ENCODE assay signal across 18 cellular contexts in genomic region chr2:10647886-10648605, GRCh38.
"Had no signal": no experiment of that assay in that cellular context is flagged by ENCODE, and none has a peak within 500 bp of the region (broad histone marks: within the 10 kb centered on the region; RNA-seq: fewer than 3 reads in every experiment).

No MANE protein-coding gene starts in this region.

- H3K4me3 ChIP-seq: dorsolateral prefrontal cortex, lung, spleen, tibial artery, uterus had no signal

- H3K27me3 ChIP-seq: dorsolateral prefrontal cortex, spleen, tibial artery, uterus had no signal

- H3K9me3 Mint-ChIP-seq: activated naive CD8-positive, alpha-beta T cell treated with anti-CD3 and anti-CD28 coated beads, Interleukin-2, amount 10 ng/mL, durations not matched to agents 7 days and 5 days; immature natural killer cell; naive thymus-derived CD8-positive, alpha-beta T cell; stimulated activated memory B cell treated with anti-CD40 and anti-IgM and Interleukin-4, amounts not matched to agents 10 μg/mL and 1 μg/mL and 100 μg/mL, for 72 hours had no signal

- H3K4me1 ChIP-seq: spleen, tibial artery, uterus had no signal

- H3K27ac ChIP-seq: spleen, tibial artery, uterus had no signal

- H3K27ac Mint-ChIP-seq: activated naive CD8-positive, alpha-beta T cell treated with anti-CD3 and anti-CD28 coated beads, Interleukin-2, amount 10 ng/mL, durations not matched to agents 7 days and 5 days; progenitor cell of endocrine pancreas; stimulated activated memory B cell treated with anti-CD40 and anti-IgM and Interleukin-4, amounts not matched to agents 10 μg/mL and 1 μg/mL and 100 μg/mL, for 72 hours had no signal

- DNase-seq: activated CD4-positive, alpha-beta T cell treated with anti-CD3 and anti-CD28 coated beads, Interleukin-2, amount 50 U/mL, for 4 hours; activated naive CD8-positive, alpha-beta T cell treated with anti-CD3 and anti-CD28 coated beads, Interleukin-2, amount 10 ng/mL, durations not matched to agents 7 days and 5 days; activated T-cell treated with anti-CD3 and anti-CD28 coated beads, Interleukin-2, amount 50 U/mL, for 48 hours; aorta; immature natural killer cell; naive thymus-derived CD8-positive, alpha-beta T cell; nucleus accumbens; spleen; stimulated activated CD4-positive, alpha-beta T cell treated with anti-CD3 and anti-CD28 coated beads, Interleukin-1b, Interleukin-23, amount 100 ng/mL, for 48 hours; SW 1271; tibial artery; uterus had no signal

- H3K36me3 ChIP-seq: uterus had no signal

- ATAC-seq: activated CD4-positive, CD25-positive, alpha-beta regulatory T cell treated with anti-CD3 and anti-CD28 coated beads, Interleukin-2, amount 50 U/mL, for 24 hours; naive thymus-derived CD8-positive, alpha-beta T cell; sciatic nerve; stimulated activated memory B cell treated with anti-CD40 and anti-IgM and Interleukin-4, amounts not matched to agents 10 μg/mL and 1 μg/mL and 100 μg/mL, for 72 hours had no signal

- H3K4me3 Mint-ChIP-seq: activated naive CD8-positive, alpha-beta T cell treated with anti-CD3 and anti-CD28 coated beads, Interleukin-2, amount 10 ng/mL, durations not matched to agents 7 days and 5 days; immature natural killer cell; naive thymus-derived CD8-positive, alpha-beta T cell; stimulated activated memory B cell treated with anti-CD40 and anti-IgM and Interleukin-4, amounts not matched to agents 10 μg/mL and 1 μg/mL and 100 μg/mL, for 72 hours had no signal

- H3K9me3 ChIP-seq: spleen, tibial artery, uterus had no signal

- H3K27me3 Mint-ChIP-seq: activated naive CD8-positive, alpha-beta T cell treated with anti-CD3 and anti-CD28 coated beads, Interleukin-2, amount 10 ng/mL, durations not matched to agents 7 days and 5 days; naive thymus-derived CD8-positive, alpha-beta T cell; progenitor cell of endocrine pancreas; stimulated activated memory B cell treated with anti-CD40 and anti-IgM and Interleukin-4, amounts not matched to agents 10 μg/mL and 1 μg/mL and 100 μg/mL, for 72 hours had no signal

- H3K4me1 Mint-ChIP-seq: stimulated activated memory B cell treated with anti-CD40 and anti-IgM and Interleukin-4, amounts not matched to agents 10 μg/mL and 1 μg/mL and 100 μg/mL, for 72 hours had no signal
